8 cellular contexts compared by ENCODE assay signal in the genomic region with DNA sequence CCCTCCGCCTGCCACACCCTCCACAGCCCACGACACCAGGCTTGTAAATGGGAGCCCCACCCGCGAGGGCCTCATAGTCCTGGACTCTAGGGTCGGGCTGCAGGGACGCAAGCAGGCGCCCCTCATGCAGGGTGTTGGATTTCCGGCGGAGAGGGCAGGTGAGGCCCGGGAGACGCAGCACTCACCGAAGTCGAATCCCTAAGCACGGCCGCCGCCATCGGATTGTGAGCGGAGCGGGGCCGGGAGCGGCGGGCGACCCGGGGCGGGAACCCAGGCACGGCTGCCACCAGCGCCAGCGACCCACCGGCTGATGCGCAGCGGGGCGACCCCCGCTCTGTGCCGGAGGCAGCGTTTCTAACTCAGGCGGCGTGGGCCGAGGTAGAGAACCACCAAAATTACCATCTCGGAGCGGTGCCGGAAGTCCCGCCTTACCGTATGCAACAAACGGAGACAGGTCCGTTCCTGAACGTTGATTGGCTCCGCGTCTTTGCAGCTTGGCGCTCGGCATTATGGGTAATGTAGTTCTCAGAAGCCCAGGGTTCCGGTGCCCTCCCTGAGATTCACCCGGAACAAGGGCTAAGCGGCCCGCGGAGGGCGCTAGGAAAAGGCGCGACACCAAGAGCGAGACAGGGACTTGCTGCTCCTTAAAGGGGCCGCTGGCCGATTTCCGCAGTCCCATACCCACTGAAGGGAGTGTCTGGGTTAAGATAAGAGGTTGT. TPM values are rescaled to one million over a fixed set of nuclear protein-coding genes. Genes with fewer than 3 reads are reported as not detected.
DNase-seq lines count a peak whose midpoint lies in the region; ATAC-seq, FAIRE-seq and TF ChIP-seq lines count a peak whose summit lies in the region.

TSS of gene ZNF416 (minus strand) at position 425 of the 719 bp plus-strand sequence. CDS start at position 218, 207 bp downstream.

- H3K9me3 ChIP-seq in GM23248 (ENCODE audit: low read depth) = no peaks in the 10 kb centered on the region
- peaks cover 67% of the 10 kb centered on the region for H3K9me3 ChIP-seq in Karpas-422 (ENCODE audit: low read length)
- H3K9me3 ChIP-seq in fibroblast of lung (ENCODE audit: control insufficient read depth, insufficient read depth, low read depth, low read length) = peaks cover 8% of the 10 kb centered on the region

- H2AFZ ChIP-seq in GM23248 (peak within 1 kb of the TSS; percentile 91), Karpas-422 (ENCODE audit: low read length) (peak within 1 kb of the TSS; percentile 87), fibroblast of lung (ENCODE audit: low read length) (peak within 1 kb of the TSS; percentile 92)

- WGBS in GM23248 (ENCODE audit: low coverage in 1 of 2, low lambda C conversion rate in 2 of 2, missing lambda C conversion rate in 2 of 2), 2 experiments = 1% methylated on average over 48 to 57 of the region's 62 CpGs

- H3K27me3 Mint-ChIP-seq in naive B cell = no peaks in the 10 kb centered on the region

- no peaks in the 10 kb centered on the region for H3K9me2 ChIP-seq in GM23248 (ENCODE audit: insufficient read depth)
- no peaks in the 10 kb centered on the region for H3K9me2 ChIP-seq in Karpas-422 (replicated peaks; ENCODE audit: insufficient read depth, low read length)

- H3K27ac ChIP-seq in GM23248 (no peak within 1 kb of the TSS), Karpas-422 (ENCODE audit: low read length) (no peak within 1 kb of the TSS), fibroblast of lung (ENCODE audit: insufficient read depth, low read length) (peak within 1 kb of the TSS; percentile 51)

- H3K27me3 ChIP-seq in GM23248 (replicated peaks; ENCODE audit: insufficient read depth) (no peaks in the 10 kb centered on the region), Karpas-422 (ENCODE audit: low read length) (no peaks in the 10 kb centered on the region), fibroblast of lung (ENCODE audit: control insufficient read depth, insufficient read depth, low read length) (no peaks in the 10 kb centered on the region)

- H3K9me3 Mint-ChIP-seq in naive B cell = peaks cover 23 to 40% (median 33%) of the 10 kb centered on the region in 7 donors
- peaks cover 30% of the 10 kb centered on the region for H3K9me3 Mint-ChIP-seq in stimulated activated effector memory CD8-positive, alpha-beta T cell treated with anti-CD3 and anti-CD28 coated beads, Interleukin-12 subunit alpha, Interleukin-12 subunit beta, amount 100 ng/mL, for 72 hours

- ATAC-seq in naive B cell (ENCODE audit: low read depth in 2 of 2) = peak; percentile 90 to 94
- peak; percentile 99 for ATAC-seq in stimulated activated effector memory CD8-positive, alpha-beta T cell treated with anti-CD3 and anti-CD28 coated beads, Interleukin-12 subunit alpha, Interleukin-12 subunit beta, amount 100 ng/mL, for 72 hours

- peak; percentile 86 for FAIRE-seq in RCC 7860 (lab: Jason Lieb, UNC)

- H3K4me1 Mint-ChIP-seq in naive B cell = peaks cover 32 to 47% (median 32%) of the 10 kb centered on the region in 3 donors
- H3K4me1 Mint-ChIP-seq in stimulated activated effector memory CD8-positive, alpha-beta T cell treated with anti-CD3 and anti-CD28 coated beads, Interleukin-12 subunit alpha, Interleukin-12 subunit beta, amount 100 ng/mL, for 72 hours = peaks cover 29% of the 10 kb centered on the region

- peak within 1 kb of the TSS; percentile 77 to 92 (median 86) for H3K4me3 Mint-ChIP-seq in naive B cell
- H3K4me3 Mint-ChIP-seq in stimulated activated effector memory CD8-positive, alpha-beta T cell treated with anti-CD3 and anti-CD28 coated beads, Interleukin-12 subunit alpha, Interleukin-12 subunit beta, amount 100 ng/mL, for 72 hours = peak within 1 kb of the TSS; percentile 75

- H3K79me2 ChIP-seq in GM23248 (ENCODE audit: insufficient read depth) = peaks cover 29% of the 10 kb centered on the region
- H3K79me2 ChIP-seq in Karpas-422 (ENCODE audit: low read length) = peaks cover 28% of the 10 kb centered on the region
- H3K79me2 ChIP-seq in fibroblast of lung (ENCODE audit: control insufficient read depth, insufficient read depth, low read length) = peaks cover 13% of the 10 kb centered on the region

- H3K9ac ChIP-seq in GM23248 (peak within 1 kb of the TSS; percentile 84), Karpas-422 (ENCODE audit: low read length) (peak within 1 kb of the TSS; percentile 85), fibroblast of lung (ENCODE audit: insufficient read depth, low read length) (peak within 1 kb of the TSS; percentile 81)

- TF ChIP-seq CTCF in fibroblast of lung (conservative IDR thresholded peaks at IDR 0.05 in 1 of 2, IDR thresholded peaks at IDR 0.05 in 1 of 2; ENCODE audit: low read depth in 1 of 2, low read length in 2 of 2) = peak; percentile 13 to 18

- peak; percentile 98 for DNase-seq in Daoy (ENCODE audit: low read depth)
- peak; percentile 100 for DNase-seq in GM23248
- peak; percentile 100 for DNase-seq in Karpas-422
- DNase-seq in RCC 7860 (ENCODE audit: low spot score) = peak; percentile 93
- DNase-seq in activated T-helper 1 cell treated with anti-CD3 and anti-CD28 coated beads, Interleukin-2, amount 50 U/mL, for 16 hours (ENCODE audit: low read depth in 1 of 2, low spot score in 1 of 2) = peak; percentile 89 to 93
- peak; percentile 97 to 99 for DNase-seq in fibroblast of lung (ENCODE audit: low read depth in 2 of 2)
- DNase-seq in naive B cell = peak; percentile 96
- DNase-seq in stimulated activated effector memory CD8-positive, alpha-beta T cell treated with anti-CD3 and anti-CD28 coated beads, Interleukin-12 subunit alpha, Interleukin-12 subunit beta, amount 100 ng/mL, for 72 hours (ENCODE audit: low spot score in 2 of 2) = peak; percentile 78 to 94

- in situ Hi-C loops in GM23248 (cut with MboI) = no loop called here

- H3K36me3 ChIP-seq in GM23248 (ENCODE audit: low read depth) (peaks cover 30% of the 10 kb centered on the region), Karpas-422 (ENCODE audit: insufficient read depth, low read length) (peaks cover 43% of the 10 kb centered on the region), fibroblast of lung (ENCODE audit: control insufficient read depth, insufficient read depth, low read length) (peaks cover 15% of the 10 kb centered on the region)

- H3K4me2 ChIP-seq in GM23248 (ENCODE audit: unreplicated experiment) (peak within 1 kb of the TSS; percentile 53), Karpas-422 (ENCODE audit: low read depth, low read length, poor library complexity, severe bottlenecking) (peak within 1 kb of the TSS; percentile 75), fibroblast of lung (ENCODE audit: extremely low read depth, insufficient read depth, low read length) (peak within 1 kb of the TSS; percentile 83)

- H3K27ac Mint-ChIP-seq in naive B cell = peak within 1 kb of the TSS; percentile 66 to 94 (median 89)
- peak within 1 kb of the TSS; percentile 89 for H3K27ac Mint-ChIP-seq in stimulated activated effector memory CD8-positive, alpha-beta T cell treated with anti-CD3 and anti-CD28 coated beads, Interleukin-12 subunit alpha, Interleukin-12 subunit beta, amount 100 ng/mL, for 72 hours

- H3K4me3 ChIP-seq in GM23248 (peak within 1 kb of the TSS; percentile 84), Karpas-422 (ENCODE audit: low read length) (peak within 1 kb of the TSS; percentile 90), fibroblast of lung (replicated peaks in 1 of 4; ENCODE audit: control extremely low read depth in 1 of 4, insufficient read depth in 1 of 4, low read depth in 3 of 4, low read length in 4 of 4) (peak within 1 kb of the TSS; percentile 75 to 95 (median 80))

- H4K20me1 ChIP-seq in GM23248 (ENCODE audit: insufficient read depth) (no peaks in the 10 kb centered on the region), Karpas-422 (ENCODE audit: insufficient read depth, low read depth, low read length) (no peaks in the 10 kb centered on the region), fibroblast of lung (ENCODE audit: control insufficient read depth, extremely low read depth, insufficient read depth, low read length) (no peaks in the 10 kb centered on the region)

- H3K4me1 ChIP-seq in GM23248 (ENCODE audit: insufficient read depth) (0 out of 2 replicates have a peak, but pooled peaks cover 6% of the 10 kb centered on the region), Karpas-422 (ENCODE audit: low read length) (peaks cover 13% of the 10 kb centered on the region), fibroblast of lung (ENCODE audit: control insufficient read depth, extremely low read depth, insufficient read depth, low read length) (peaks cover 2% of the 10 kb centered on the region)

- peaks cover 28 to 49% of the 10 kb centered on the region in 2 donors for H3K36me3 Mint-ChIP-seq in naive B cell
- peaks cover 35% of the 10 kb centered on the region for H3K36me3 Mint-ChIP-seq in stimulated activated effector memory CD8-positive, alpha-beta T cell treated with anti-CD3 and anti-CD28 coated beads, Interleukin-12 subunit alpha, Interleukin-12 subunit beta, amount 100 ng/mL, for 72 hours

- H3F3A ChIP-seq in GM23248 (ENCODE audit: insufficient read depth) = no peaks in the 10 kb centered on the region

RNA-seq across cellular contexts. Expression of gene ZNF416, which starts in this region (rescaled TPM):
- 2.9 and 5.1 TPM in 2 replicates for total RNA-seq in Daoy (2014; rRNA removed; shearing (Covaris generic))
- total RNA-seq in GM23248 (2014; rRNA removed; shearing (Covaris generic)) = 3.2 and 5.9 TPM in 2 replicates
- polyA plus RNA-seq in GM23248 (2016; fragmentation: Nextera tagmentation; extraction: Ambion mirVana) (4.9 and 5.8 TPM in 2 replicates), fibroblast of lung (3.9 and 4.5 TPM in 2 replicates), naive B cell (ENCODE audit: low read depth in 6 of 6) (1 to 10 TPM; 3.4 to 9.7 (median 7.7) TPM)
- 3.1 and 4.6 TPM in 2 replicates for total RNA-seq in Karpas-422 (2014; rRNA removed; shearing (Covaris generic); ENCODE audit: low replicate concordance)
- total RNA-seq in fibroblast of lung = 6.9 and 9.2 TPM in 2 replicates
- 3.2 TPM in 2 replicates for polyA plus RNA-seq in fibroblast of lung (2012)
- 0.11 and 3.8 TPM in 2 replicates for polyA minus RNA-seq in fibroblast of lung (ENCODE audit: low replicate concordance)
